In the genomic region with DNA sequence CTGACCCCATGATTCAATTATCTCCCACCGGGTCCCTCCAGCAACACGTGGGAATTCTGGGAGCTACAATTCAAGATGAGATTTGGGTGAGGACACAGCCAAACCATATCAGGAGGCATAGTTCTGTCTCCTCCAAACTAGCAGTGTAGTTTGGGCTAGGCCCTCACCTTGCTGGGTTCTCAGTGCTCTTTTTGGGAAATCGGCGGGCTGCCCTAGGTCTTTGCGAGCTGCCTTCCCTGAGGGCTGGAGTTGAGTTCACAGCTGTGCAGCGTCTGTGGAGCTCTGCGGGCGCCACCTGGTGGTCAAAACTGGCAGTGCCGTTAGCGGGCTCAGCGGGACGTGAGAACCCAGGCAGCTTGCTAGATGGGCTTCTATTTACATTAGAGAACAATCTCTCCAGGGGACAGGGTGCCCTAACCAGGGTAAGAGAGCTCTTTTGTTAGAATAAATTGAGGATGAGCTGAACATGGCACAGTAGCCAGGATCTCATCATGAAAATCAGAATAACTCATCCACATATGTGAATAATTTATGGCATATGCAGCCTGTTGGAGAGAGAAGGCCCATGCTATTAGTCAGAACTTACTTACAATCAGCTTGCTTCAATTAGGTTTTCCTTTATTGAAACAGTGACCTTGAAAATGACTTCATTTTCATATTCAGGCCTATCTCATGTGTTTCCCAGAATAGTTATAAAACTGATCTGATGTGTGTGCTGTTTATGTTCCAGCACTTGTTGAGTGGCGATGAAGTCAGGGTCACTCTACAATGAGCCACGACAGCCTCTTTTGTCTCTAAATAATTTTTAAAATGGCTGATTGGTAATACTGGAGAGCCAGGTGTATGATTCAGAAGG, we compare ENCODE assay signal across 8 cellular contexts. TPM values are rescaled to one million over a fixed set of nuclear protein-coding genes. Genes with fewer than 3 reads are reported as not detected.
DNase-seq lines count a peak whose midpoint lies in the region; FAIRE-seq lines count a peak whose summit lies in the region.

No MANE protein-coding gene starts in this region.

- no peaks in the 10 kb centered on the region for H3K9me2 ChIP-seq in Karpas-422 (replicated peaks; ENCODE audit: insufficient read depth, low read length)

- H3K79me2 ChIP-seq in Karpas-422 (ENCODE audit: low read length), result no peaks in the 10 kb centered on the region

- H3K9me3 ChIP-seq in Karpas-422 (ENCODE audit: low read length), result no peaks in the 10 kb centered on the region

- no peaks in the 10 kb centered on the region for H4K20me1 ChIP-seq in Karpas-422 (ENCODE audit: insufficient read depth, low read depth, low read length)

- H3K36me3 ChIP-seq in Karpas-422 (ENCODE audit: insufficient read depth, low read length), result no peaks in the 10 kb centered on the region

- H3K4me1 ChIP-seq in Karpas-422 (ENCODE audit: low read length), result no peaks in the 10 kb centered on the region

- no peak overlapping the region for H3K27ac ChIP-seq in Karpas-422 (ENCODE audit: low read length)

- H3K27me3 ChIP-seq in Karpas-422 (ENCODE audit: low read length), result no peaks in the 10 kb centered on the region

- H2AFZ ChIP-seq in Karpas-422 (ENCODE audit: low read length), result no peak overlapping the region

- DNase-seq in GDM1 (lab: John Stamatoyannopoulos, UW) (peak; percentile 76), GOT3 (lab: John Stamatoyannopoulos, UW) (peak; percentile 14), Karpas-422 (peak; percentile 93), RCC 7860 (ENCODE audit: low spot score) (peak; percentile 27), activated T-helper 1 cell treated with Interleukin-2 at 50 U/mL for 16 hours (ENCODE audit: low read depth) (peak; percentile 76), fibroblast of the conjunctiva (ENCODE audit: low read depth) (peak; percentile 77), nucleus accumbens (lab: John Stamatoyannopoulos, UW) (peak in 54 of 56 donors; percentile 4 to 93 (median 71)), superior temporal gyrus (ENCODE audit: extremely low spot score) (peak; percentile 91)

- H3K9ac ChIP-seq in Karpas-422 (ENCODE audit: low read length), result no peak overlapping the region

- H3K4me3 ChIP-seq in Karpas-422 (ENCODE audit: low read length), result no peak overlapping the region

- no peak for FAIRE-seq in RCC 7860 (lab: Jason Lieb, UNC)

- no peak overlapping the region for H3K4me2 ChIP-seq in Karpas-422 (ENCODE audit: low read depth, low read length, poor library complexity, severe bottlenecking)

RNA-seq across cellular contexts. Expression of a gene that starts 27.4 kb away (rescaled TPM):
- not detected in 2 replicates for total RNA-seq in Karpas-422 (2014; rRNA removed; shearing (Covaris generic); ENCODE audit: low replicate concordance)

Comparison
In these comparisons a context has a peak if more than half of its experiments do, and no peak if none do; other contexts are left out.
1. DNase-seq: peak in every context shown above with its lines; median percentile 93 in Karpas-422; 91 in superior temporal gyrus; 77 in fibroblast of the conjunctiva; 76 in GDM1; 76 in activated T-helper 1 cell treated with Interleukin-2 at 50 U/mL for 16 hours; 71 in nucleus accumbens; 27 in RCC 7860; 14 in GOT3.